1 cellular context compared by ENCODE assay signal in the genomic region with DNA sequence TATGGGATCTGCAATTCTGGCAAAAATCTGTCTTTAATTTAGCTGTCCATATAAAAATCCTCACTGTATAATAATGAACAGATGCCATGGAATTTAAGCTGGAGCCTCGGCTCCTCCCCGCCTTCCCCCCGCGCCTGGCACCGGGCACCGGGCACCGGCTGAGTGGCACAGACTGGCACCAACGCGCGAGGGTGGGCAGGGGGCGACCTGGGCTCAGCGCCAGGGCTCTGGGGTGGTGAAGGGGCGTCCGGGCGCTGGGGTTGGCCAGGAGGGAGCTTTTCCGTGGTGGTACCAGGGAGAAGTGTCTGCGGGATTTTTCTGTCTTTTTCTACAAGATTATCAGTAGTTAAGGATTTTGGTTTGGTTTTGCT.
TF ChIP-seq lines count a peak whose summit lies in the region.

No MANE protein-coding gene starts in this region.

TF ChIP-seq in GM23338, 12 proteins besides CTCF, POLR2A, EP300 and RAD21 (continued from another document):
- TF ChIP-seq ZNF462 (CRISPR knock-in tag; IDR thresholded peaks at IDR 0.05) (no peak), ETS1 (IDR thresholded peaks at IDR 0.05) (no peak), ZNF331 (CRISPR knock-in tag; IDR thresholded peaks at IDR 0.05; ENCODE audit: low read depth) (no peak), NANOG (IDR thresholded peaks at IDR 0.05; ENCODE audit: borderline replicate concordance) (no peak)
- TF ChIP-seq, protein P1, sequence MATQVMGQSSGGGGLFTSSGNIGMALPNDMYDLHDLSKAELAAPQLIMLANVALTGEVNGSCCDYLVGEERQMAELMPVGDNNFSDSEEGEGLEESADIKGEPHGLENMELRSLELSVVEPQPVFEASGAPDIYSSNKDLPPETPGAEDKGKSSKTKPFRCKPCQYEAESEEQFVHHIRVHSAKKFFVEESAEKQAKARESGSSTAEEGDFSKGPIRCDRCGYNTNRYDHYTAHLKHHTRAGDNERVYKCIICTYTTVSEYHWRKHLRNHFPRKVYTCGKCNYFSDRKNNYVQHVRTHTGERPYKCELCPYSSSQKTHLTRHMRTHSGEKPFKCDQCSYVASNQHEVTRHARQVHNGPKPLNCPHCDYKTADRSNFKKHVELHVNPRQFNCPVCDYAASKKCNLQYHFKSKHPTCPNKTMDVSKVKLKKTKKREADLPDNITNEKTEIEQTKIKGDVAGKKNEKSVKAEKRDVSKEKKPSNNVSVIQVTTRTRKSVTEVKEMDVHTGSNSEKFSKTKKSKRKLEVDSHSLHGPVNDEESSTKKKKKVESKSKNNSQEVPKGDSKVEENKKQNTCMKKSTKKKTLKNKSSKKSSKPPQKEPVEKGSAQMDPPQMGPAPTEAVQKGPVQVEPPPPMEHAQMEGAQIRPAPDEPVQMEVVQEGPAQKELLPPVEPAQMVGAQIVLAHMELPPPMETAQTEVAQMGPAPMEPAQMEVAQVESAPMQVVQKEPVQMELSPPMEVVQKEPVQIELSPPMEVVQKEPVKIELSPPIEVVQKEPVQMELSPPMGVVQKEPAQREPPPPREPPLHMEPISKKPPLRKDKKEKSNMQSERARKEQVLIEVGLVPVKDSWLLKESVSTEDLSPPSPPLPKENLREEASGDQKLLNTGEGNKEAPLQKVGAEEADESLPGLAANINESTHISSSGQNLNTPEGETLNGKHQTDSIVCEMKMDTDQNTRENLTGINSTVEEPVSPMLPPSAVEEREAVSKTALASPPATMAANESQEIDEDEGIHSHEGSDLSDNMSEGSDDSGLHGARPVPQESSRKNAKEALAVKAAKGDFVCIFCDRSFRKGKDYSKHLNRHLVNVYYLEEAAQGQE (IDR thresholded peaks at IDR 0.05; ENCODE audit: unreplicated experiment): no peak
